ENCODE assay signal across 1 cellular context in the genomic region with DNA sequence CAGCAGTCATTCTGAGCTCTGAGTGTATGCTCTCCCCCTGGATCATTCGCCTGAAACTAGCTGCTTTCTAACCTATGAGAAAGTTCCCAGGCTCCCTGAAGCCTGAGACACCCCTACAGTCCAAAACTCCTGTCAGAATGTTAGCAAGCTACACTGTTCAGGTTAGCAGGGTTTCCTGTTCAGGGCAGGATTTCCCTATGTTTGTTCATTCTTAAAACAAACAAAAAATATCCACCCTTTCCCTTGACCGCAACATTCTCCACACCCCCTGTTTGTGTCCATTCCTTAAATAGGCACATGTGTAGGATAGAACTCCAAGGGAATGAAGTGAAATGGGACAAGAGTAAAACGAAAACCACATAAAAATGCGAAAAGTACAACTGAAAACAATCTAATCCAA.
TF ChIP-seq lines count a peak whose summit lies in the region.

No MANE protein-coding gene starts in this region.

TF ChIP-seq in GM23338, 12 proteins besides CTCF, POLR2A, EP300 and RAD21 (continued from another document):
- TF ChIP-seq, protein P1, sequence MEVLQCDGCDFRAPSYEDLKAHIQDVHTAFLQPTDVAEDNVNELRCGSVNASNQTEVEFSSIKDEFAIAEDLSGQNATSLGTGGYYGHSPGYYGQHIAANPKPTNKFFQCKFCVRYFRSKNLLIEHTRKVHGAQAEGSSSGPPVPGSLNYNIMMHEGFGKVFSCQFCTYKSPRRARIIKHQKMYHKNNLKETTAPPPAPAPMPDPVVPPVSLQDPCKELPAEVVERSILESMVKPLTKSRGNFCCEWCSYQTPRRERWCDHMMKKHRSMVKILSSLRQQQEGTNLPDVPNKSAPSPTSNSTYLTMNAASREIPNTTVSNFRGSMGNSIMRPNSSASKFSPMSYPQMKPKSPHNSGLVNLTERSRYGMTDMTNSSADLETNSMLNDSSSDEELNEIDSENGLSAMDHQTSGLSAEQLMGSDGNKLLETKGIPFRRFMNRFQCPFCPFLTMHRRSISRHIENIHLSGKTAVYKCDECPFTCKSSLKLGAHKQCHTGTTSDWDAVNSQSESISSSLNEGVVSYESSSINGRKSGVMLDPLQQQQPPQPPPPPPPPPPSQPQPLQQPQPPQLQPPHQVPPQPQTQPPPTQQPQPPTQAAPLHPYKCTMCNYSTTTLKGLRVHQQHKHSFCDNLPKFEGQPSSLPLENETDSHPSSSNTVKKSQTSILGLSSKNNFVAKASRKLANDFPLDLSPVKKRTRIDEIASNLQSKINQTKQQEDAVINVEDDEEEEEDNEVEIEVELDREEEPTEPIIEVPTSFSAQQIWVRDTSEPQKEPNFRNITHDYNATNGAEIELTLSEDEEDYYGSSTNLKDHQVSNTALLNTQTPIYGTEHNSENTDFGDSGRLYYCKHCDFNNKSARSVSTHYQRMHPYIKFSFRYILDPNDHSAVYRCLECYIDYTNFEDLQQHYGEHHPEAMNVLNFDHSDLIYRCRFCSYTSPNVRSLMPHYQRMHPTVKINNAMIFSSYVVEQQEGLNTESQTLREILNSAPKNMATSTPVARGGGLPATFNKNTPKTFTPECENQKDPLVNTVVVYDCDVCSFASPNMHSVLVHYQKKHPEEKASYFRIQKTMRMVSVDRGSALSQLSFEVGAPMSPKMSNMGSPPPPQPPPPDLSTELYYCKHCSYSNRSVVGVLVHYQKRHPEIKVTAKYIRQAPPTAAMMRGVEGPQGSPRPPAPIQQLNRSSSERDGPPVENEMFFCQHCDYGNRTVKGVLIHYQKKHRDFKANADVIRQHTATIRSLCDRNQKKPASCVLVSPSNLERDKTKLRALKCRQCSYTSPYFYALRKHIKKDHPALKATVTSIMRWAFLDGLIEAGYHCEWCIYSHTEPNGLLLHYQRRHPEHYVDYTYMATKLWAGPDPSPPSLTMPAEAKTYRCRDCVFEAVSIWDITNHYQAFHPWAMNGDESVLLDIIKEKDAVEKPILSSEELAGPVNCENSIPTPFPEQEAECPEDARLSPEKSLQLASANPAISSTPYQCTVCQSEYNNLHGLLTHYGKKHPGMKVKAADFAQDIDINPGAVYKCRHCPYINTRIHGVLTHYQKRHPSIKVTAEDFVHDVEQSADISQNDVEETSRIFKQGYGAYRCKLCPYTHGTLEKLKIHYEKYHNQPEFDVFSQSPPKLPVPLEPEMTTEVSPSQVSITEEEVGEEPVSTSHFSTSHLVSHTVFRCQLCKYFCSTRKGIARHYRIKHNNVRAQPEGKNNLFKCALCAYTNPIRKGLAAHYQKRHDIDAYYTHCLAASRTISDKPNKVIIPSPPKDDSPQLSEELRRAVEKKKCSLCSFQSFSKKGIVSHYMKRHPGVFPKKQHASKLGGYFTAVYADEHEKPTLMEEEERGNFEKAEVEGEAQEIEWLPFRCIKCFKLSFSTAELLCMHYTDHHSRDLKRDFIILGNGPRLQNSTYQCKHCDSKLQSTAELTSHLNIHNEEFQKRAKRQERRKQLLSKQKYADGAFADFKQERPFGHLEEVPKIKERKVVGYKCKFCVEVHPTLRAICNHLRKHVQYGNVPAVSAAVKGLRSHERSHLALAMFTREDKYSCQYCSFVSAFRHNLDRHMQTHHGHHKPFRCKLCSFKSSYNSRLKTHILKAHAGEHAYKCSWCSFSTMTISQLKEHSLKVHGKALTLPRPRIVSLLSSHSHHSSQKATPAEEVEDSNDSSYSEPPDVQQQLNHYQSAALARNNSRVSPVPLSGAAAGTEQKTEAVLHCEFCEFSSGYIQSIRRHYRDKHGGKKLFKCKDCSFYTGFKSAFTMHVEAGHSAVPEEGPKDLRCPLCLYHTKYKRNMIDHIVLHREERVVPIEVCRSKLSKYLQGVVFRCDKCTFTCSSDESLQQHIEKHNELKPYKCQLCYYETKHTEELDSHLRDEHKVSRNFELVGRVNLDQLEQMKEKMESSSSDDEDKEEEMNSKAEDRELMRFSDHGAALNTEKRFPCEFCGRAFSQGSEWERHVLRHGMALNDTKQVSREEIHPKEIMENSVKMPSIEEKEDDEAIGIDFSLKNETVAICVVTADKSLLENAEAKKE (CRISPR knock-in tag; IDR thresholded peaks at IDR 0.05): no peak
- no peak for TF ChIP-seq EZH2 (IDR thresholded peaks at IDR 0.05; ENCODE audit: low read depth, unreplicated experiment)
- TF ChIP-seq, protein P2, sequence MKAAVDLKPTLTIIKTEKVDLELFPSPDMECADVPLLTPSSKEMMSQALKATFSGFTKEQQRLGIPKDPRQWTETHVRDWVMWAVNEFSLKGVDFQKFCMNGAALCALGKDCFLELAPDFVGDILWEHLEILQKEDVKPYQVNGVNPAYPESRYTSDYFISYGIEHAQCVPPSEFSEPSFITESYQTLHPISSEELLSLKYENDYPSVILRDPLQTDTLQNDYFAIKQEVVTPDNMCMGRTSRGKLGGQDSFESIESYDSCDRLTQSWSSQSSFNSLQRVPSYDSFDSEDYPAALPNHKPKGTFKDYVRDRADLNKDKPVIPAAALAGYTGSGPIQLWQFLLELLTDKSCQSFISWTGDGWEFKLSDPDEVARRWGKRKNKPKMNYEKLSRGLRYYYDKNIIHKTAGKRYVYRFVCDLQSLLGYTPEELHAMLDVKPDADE (IDR thresholded peaks at IDR 0.05): no peak
